8 cellular contexts compared by ENCODE assay signal in genomic region chr11:85627998-85628770, GRCh38. TPM values are rescaled to one million over a fixed set of nuclear protein-coding genes. Genes with fewer than 3 reads are reported as not detected.
DNase-seq lines count a peak whose midpoint lies in the region; ATAC-seq lines count a peak whose summit lies in the region.

Gene TMEM126B, plus strand, starts transcription at chr11:85628593. Its CDS starts 15 bp downstream, at chr11:85628608.

- peak within 1 kb of the TSS; percentile 89 for H3K4me3 ChIP-seq in CD8-positive, alpha-beta memory T cell (ENCODE audit: low read length)

- peak within 1 kb of the TSS; percentile 79 for H3K27ac ChIP-seq in CD8-positive, alpha-beta memory T cell (ENCODE audit: low read depth, low read length)

- POLR2A ChIA-PET in CD8-positive, alpha-beta memory T cell (lab: Charles Lee) = interaction anchor here (0.9 to 2.6 kb wide), 7 partner anchors 20 to 617 kb away, joined by 3 to 27 read pairs (median 4); partner anchors contain the start of genes CCDC83, CREBZF, EED and TMEM126A

- peak within 1 kb of the TSS; percentile 94 to 99 (median 97) for H3K4me3 Mint-ChIP-seq in CD8-positive, alpha-beta memory T cell

- peaks cover 40 to 59% (median 49%) of the 10 kb centered on the region in 3 donors for H3K4me1 Mint-ChIP-seq in CD8-positive, alpha-beta memory T cell

- peak; percentile 99 for ATAC-seq in GM19468 (IDR thresholded peaks at IDR 0.05; ENCODE audit: extremely low read depth, unreplicated experiment)

- DNase-seq in CD8-positive, alpha-beta memory T cell = peak; percentile 92 to 96 (median 95)
- DNase-seq in HS-5 (ENCODE audit: low read depth) = peak; percentile 81
- DNase-seq in NK-92 treated with Interleukin-12 subunit alpha and Interleukin-12 subunit beta, amount 100 ng/mL, for 24 hours (lab: John Stamatoyannopoulos, UW) = peak; percentile 95
- peak; percentile 96 for DNase-seq in activated CD8-positive, alpha-beta memory T cell treated with anti-CD3 and anti-CD28 coated beads for 24 hours
- peak; percentile 92 for DNase-seq in effector CD8-positive, alpha-beta T cell (lab: John Stamatoyannopoulos, UW)
- DNase-seq in medulla oblongata (ENCODE audit: extremely low spot score) = peak; percentile 99
- peak; percentile 92 for DNase-seq in stimulated activated CD8-positive, alpha-beta memory T cell treated with anti-CD3 and anti-CD28 coated beads, Interleukin-12 subunit alpha, Interleukin-12 subunit beta, amount 100 ng/mL, for 1 hour (ENCODE audit: low read depth)

- H3K36me3 ChIP-seq in CD8-positive, alpha-beta memory T cell (ENCODE audit: insufficient read depth, low read length) = no peaks in the 10 kb centered on the region

- no peaks in the 10 kb centered on the region for H3K9me3 ChIP-seq in CD8-positive, alpha-beta memory T cell (ENCODE audit: low read length)

- H3K27ac Mint-ChIP-seq in CD8-positive, alpha-beta memory T cell = peak within 1 kb of the TSS; percentile 90 to 97 (median 96)

- H3K9me3 Mint-ChIP-seq in CD8-positive, alpha-beta memory T cell = no peaks in the 10 kb centered on the region

- no peaks in the 10 kb centered on the region for H3K27me3 ChIP-seq in CD8-positive, alpha-beta memory T cell (ENCODE audit: insufficient read depth, low read length, poor library complexity, severe bottlenecking)

- peaks cover 29% of the 10 kb centered on the region for H3K4me1 ChIP-seq in CD8-positive, alpha-beta memory T cell (ENCODE audit: insufficient read depth, low read length)

- CTCF ChIA-PET in CD8-positive, alpha-beta memory T cell (lab: Charles Lee) = interaction anchor here (0.6 to 2.2 kb wide), 4 partner anchors 9 to 399 kb away, joined by 3 to 10 read pairs (median 4); partner anchors contain the start of gene TMEM126A

- H3K27me3 Mint-ChIP-seq in CD8-positive, alpha-beta memory T cell = no peaks in the 10 kb centered on the region

- H3K36me3 Mint-ChIP-seq in CD8-positive, alpha-beta memory T cell = peaks cover 0 to 31% (median 4%) of the 10 kb centered on the region in 3 donors

RNA-seq across cellular contexts. Expression of gene TMEM126B, which starts in this region (rescaled TPM):
- 10 to 100 TPM; 48.3 to 52.0 TPM for total RNA-seq in CD8-positive, alpha-beta memory T cell
- 58.1 TPM for polyA plus RNA-seq in CD8-positive, alpha-beta memory T cell

Comparison
In these comparisons a context has a peak if more than half of its experiments do, and no peak if none do; other contexts are left out.
1. Peak in every context shown above with its lines: DNase-seq, ATAC-seq, H3K4me3 ChIP-seq and H3K27ac ChIP-seq.